In genomic region chr9:116243708-116244107, GRCh38 we compare ENCODE assay signal across 18 cellular contexts.
DNase-seq lines count a peak whose midpoint lies in the region; ATAC-seq and TF ChIP-seq lines count a peak whose summit lies in the region.
"Had no signal": no experiment of that assay in that cellular context is flagged by ENCODE, and none has a peak within 500 bp of the region (broad histone marks: within the 10 kb centered on the region; RNA-seq: fewer than 3 reads in every experiment).

No MANE protein-coding gene starts in this region.

- no peak for TF ChIP-seq CTCF in choroid plexus epithelial cell (conservative IDR thresholded peaks at IDR 0.05; ENCODE audit: low read depth, low read length)
- no peak for TF ChIP-seq CTCF in osteocyte (IDR thresholded peaks at IDR 0.05)
- no peak for TF ChIP-seq CTCF in WERI-Rb-1 (IDR thresholded peaks at IDR 0.05; ENCODE audit: low read depth, low read length)

- H3K36me3 Mint-ChIP-seq in osteocyte (ENCODE audit: unreplicated experiment) = peaks cover 73% of the 10 kb centered on the region
- H3K36me3 Mint-ChIP-seq: CD4-positive, alpha-beta memory T cell had no signal

- ATAC-seq in HG03457 (IDR thresholded peaks at IDR 0.05; ENCODE audit: unreplicated experiment) (no peak), HG02981 (IDR thresholded peaks at IDR 0.05; ENCODE audit: unreplicated experiment) (no peak)

- no peak overlapping the region for H3K4me3 ChIP-seq in choroid plexus epithelial cell (ENCODE audit: low read depth, low read length)
- H3K4me3 ChIP-seq in WERI-Rb-1 (ENCODE audit: low read depth, low read length) = no peak overlapping the region

- H3K27me3 Mint-ChIP-seq in osteocyte (ENCODE audit: unreplicated experiment) = no peaks in the 10 kb centered on the region
- H3K27me3 Mint-ChIP-seq: CD4-positive, alpha-beta memory T cell had no signal

- no peaks in the 10 kb centered on the region for H3K9me3 ChIP-seq in WERI-Rb-1 (ENCODE audit: severe bottlenecking)

- H3K36me3 ChIP-seq in WERI-Rb-1 = no peaks in the 10 kb centered on the region

- peak; percentile 68 for DNase-seq in NCI-H226
- DNase-seq in amniotic epithelial cell (ENCODE audit: low read depth) = peak; percentile 58
- peak; percentile 62 for DNase-seq in choroid plexus epithelial cell (ENCODE audit: low read depth)
- no peak for DNase-seq in osteocyte (ENCODE audit: extremely low spot score, unreplicated experiment)
- no peak for DNase-seq in WERI-Rb-1
- no peak for DNase-seq in activated CD4-positive, alpha-beta T cell treated with anti-CD3 and anti-CD28 coated beads, Interleukin-2, amount 50 U/mL, for 4 hours
- DNase-seq: C1 segment of cervical spinal cord; Calu3; CD4-positive, alpha-beta memory T cell; COR-L47; DMS53; DMS79 treated with DMSO at 0.1 percent for 48 hours; GF-D8; GOT3; H7; HCEC 1CT had no signal

- no peak overlapping the region for H3K4me3 Mint-ChIP-seq in osteocyte (ENCODE audit: unreplicated experiment)
- H3K4me3 Mint-ChIP-seq: CD4-positive, alpha-beta memory T cell had no signal

- H3K27me3 ChIP-seq in WERI-Rb-1 (ENCODE audit: insufficient read depth, low read depth, severe bottlenecking) = no peaks in the 10 kb centered on the region

- H3K27ac ChIP-seq in WERI-Rb-1 = no peak overlapping the region

- peak overlapping the region; percentile 69 for H3K27ac Mint-ChIP-seq in osteocyte (ENCODE audit: unreplicated experiment)
- H3K27ac Mint-ChIP-seq: CD4-positive, alpha-beta memory T cell had no signal

- H3K9me3 Mint-ChIP-seq in osteocyte (ENCODE audit: unreplicated experiment) = no peaks in the 10 kb centered on the region

- peaks cover 62% of the 10 kb centered on the region for H3K4me1 Mint-ChIP-seq in osteocyte (ENCODE audit: unreplicated experiment)
- H3K4me1 Mint-ChIP-seq: CD4-positive, alpha-beta memory T cell had no signal

Comparison
In these comparisons a context has a peak if more than half of its experiments do, and no peak if none do; other contexts are left out.
1. DNase-seq: peak in NCI-H226 (single experiment), amniotic epithelial cell (single experiment) and choroid plexus epithelial cell (single experiment); none in osteocyte (single experiment), WERI-Rb-1 (single experiment) and activated CD4-positive, alpha-beta T cell treated with anti-CD3 and anti-CD28 coated beads, Interleukin-2, amount 50 U/mL, for 4 hours (0 of 2).